ENCODE assay signal across 1 cellular context in genomic region chr9:122214507-122214906, GRCh38.
TF ChIP-seq lines count a peak whose summit lies in the region.

No MANE protein-coding gene starts in this region.

TF ChIP-seq in H1, 55 proteins besides CTCF, POLR2A, EP300 and RAD21:
- TF ChIP-seq, protein P1, sequence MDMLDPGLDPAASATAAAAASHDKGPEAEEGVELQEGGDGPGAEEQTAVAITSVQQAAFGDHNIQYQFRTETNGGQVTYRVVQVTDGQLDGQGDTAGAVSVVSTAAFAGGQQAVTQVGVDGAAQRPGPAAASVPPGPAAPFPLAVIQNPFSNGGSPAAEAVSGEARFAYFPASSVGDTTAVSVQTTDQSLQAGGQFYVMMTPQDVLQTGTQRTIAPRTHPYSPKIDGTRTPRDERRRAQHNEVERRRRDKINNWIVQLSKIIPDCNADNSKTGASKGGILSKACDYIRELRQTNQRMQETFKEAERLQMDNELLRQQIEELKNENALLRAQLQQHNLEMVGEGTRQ (IDR thresholded peaks at IDR 0.05; ENCODE audit: low read length): no peak
- no peak for TF ChIP-seq CTBP2 (IDR thresholded peaks at IDR 0.05; ENCODE audit: borderline replicate concordance, insufficient read depth, insufficient read length, low read length)
- no peak for TF ChIP-seq HDAC6 (IDR thresholded peaks at IDR 0.05; ENCODE audit: low read depth, low read length)
- TF ChIP-seq SIRT6 (IDR thresholded peaks at IDR 0.05; ENCODE audit: low read length): no peak
- TF ChIP-seq HDAC2 (IDR thresholded peaks at IDR 0.05; ENCODE audit: borderline replicate concordance in 1 of 2, low read depth in 2 of 2, low read length in 2 of 2): 0 out of 4 replicates have a peak, but pooled peaks of 1 of the 2 experiments have one; percentile 20
- TF ChIP-seq TAF1 (IDR thresholded peaks at IDR 0.05; ENCODE audit: low read depth, low read length): no peak
- TF ChIP-seq JUN (IDR thresholded peaks at IDR 0.05; ENCODE audit: low read depth, low read length): no peak
- no peak for TF ChIP-seq SP4 (IDR thresholded peaks at IDR 0.05; ENCODE audit: low read length)
- TF ChIP-seq CBX8 (IDR thresholded peaks at IDR 0.05; ENCODE audit: borderline replicate concordance, low read depth, low read length): no peak
- TF ChIP-seq EZH2 (IDR thresholded peaks at IDR 0.05; ENCODE audit: low read depth, low read length, severe bottlenecking): peak; percentile 34
- no peak for TF ChIP-seq TAF7 (optimal IDR thresholded peaks at IDR 0.05; ENCODE audit: borderline replicate concordance, low read depth, low read length)
- no peak for TF ChIP-seq SRF (IDR thresholded peaks at IDR 0.05; ENCODE audit: low read depth, low read length)
- no peak for TF ChIP-seq ASH2L (IDR thresholded peaks at IDR 0.05; ENCODE audit: low read length)
- TF ChIP-seq GTF2F1 (IDR thresholded peaks at IDR 0.05; ENCODE audit: borderline replicate concordance, low read depth, low read length): no peak
- no peak for TF ChIP-seq BRCA1 (IDR thresholded peaks at IDR 0.05; ENCODE audit: low read depth, low read length)
- TF ChIP-seq KDM4A (IDR thresholded peaks at IDR 0.05; ENCODE audit: low read depth, low read length, severe bottlenecking): no peak
- no peak for TF ChIP-seq E2F6 (IDR thresholded peaks at IDR 0.05)
- TF ChIP-seq NRF1 (IDR thresholded peaks at IDR 0.05; ENCODE audit: low read depth, low read length): no peak
TF ChIP-seq in H1: peak in this region for 2.
